2 cellular contexts compared by ENCODE assay signal in the genomic region with DNA sequence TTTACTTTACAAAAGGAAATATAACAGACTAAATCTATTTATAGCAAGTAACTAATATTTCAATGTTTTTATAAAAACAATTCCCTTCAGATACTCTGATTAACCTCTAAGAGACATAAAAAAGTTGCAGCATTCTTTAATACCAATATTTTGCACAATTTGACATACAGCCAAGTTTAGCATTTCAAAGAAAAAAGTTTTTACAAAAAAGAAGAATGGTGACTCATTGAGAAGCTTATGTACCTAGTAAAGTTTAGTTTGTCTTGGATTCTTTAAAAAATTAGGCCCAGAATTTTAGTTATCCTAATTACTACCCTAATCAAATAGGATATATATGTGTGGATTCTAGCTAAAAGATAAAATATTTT.
TF ChIP-seq lines count a peak whose summit lies in the region.

No MANE protein-coding gene starts in this region.

TF ChIP-seq in SK-N-SH, 30 proteins besides CTCF, POLR2A, EP300 and RAD21 (continued from another document):
- TF ChIP-seq USF2 (IDR thresholded peaks at IDR 0.05; ENCODE audit: borderline replicate concordance, low read depth, low read length) (no peak), YY1 (IDR thresholded peaks at IDR 0.05; ENCODE audit: low read depth) (no peak), FOXM1 (IDR thresholded peaks at IDR 0.05; ENCODE audit: low read depth) (no peak), SIN3A (IDR thresholded peaks at IDR 0.05; ENCODE audit: borderline replicate concordance, low read depth, low read length) (no peak), RCOR1 (IDR thresholded peaks at IDR 0.05; ENCODE audit: low read length) (no peak), JUND (IDR thresholded peaks at IDR 0.05) (no peak), NRF1 (IDR thresholded peaks at IDR 0.05; ENCODE audit: low read depth, low read length) (no peak)
- TF ChIP-seq, protein P1, sequence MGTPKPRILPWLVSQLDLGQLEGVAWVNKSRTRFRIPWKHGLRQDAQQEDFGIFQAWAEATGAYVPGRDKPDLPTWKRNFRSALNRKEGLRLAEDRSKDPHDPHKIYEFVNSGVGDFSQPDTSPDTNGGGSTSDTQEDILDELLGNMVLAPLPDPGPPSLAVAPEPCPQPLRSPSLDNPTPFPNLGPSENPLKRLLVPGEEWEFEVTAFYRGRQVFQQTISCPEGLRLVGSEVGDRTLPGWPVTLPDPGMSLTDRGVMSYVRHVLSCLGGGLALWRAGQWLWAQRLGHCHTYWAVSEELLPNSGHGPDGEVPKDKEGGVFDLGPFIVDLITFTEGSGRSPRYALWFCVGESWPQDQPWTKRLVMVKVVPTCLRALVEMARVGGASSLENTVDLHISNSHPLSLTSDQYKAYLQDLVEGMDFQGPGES (IDR thresholded peaks at IDR 0.05; ENCODE audit: low read depth, low read length) = no peak
- TF ChIP-seq, protein P2, sequence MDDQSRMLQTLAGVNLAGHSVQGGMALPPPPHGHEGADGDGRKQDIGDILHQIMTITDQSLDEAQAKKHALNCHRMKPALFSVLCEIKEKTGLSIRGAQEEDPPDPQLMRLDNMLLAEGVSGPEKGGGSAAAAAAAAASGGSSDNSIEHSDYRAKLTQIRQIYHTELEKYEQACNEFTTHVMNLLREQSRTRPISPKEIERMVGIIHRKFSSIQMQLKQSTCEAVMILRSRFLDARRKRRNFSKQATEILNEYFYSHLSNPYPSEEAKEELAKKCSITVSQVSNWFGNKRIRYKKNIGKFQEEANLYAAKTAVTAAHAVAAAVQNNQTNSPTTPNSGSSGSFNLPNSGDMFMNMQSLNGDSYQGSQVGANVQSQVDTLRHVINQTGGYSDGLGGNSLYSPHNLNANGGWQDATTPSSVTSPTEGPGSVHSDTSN (IDR thresholded peaks at IDR 0.05) = no peak
- TF ChIP-seq, protein P3, sequence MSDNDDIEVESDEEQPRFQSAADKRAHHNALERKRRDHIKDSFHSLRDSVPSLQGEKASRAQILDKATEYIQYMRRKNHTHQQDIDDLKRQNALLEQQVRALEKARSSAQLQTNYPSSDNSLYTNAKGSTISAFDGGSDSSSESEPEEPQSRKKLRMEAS (IDR thresholded peaks at IDR 0.05; ENCODE audit: low read depth) = no peak
TF ChIP-seq in SK-N-SH: peak in this region for 0.

TF ChIP-seq in SK-N-SH treated with all-trans-retinoic acid at 6 μM for 48 hours, 23 proteins besides CTCF, POLR2A, EP300 and RAD21 (continued from another document):
- no peak for TF ChIP-seq PPARA (CRISPR knock-in tag; IDR thresholded peaks at IDR 0.05; ENCODE audit: borderline replicate concordance)
- no peak for TF ChIP-seq CREB5 (CRISPR knock-in tag; IDR thresholded peaks at IDR 0.05; ENCODE audit: low read depth)
- TF ChIP-seq, protein P4, sequence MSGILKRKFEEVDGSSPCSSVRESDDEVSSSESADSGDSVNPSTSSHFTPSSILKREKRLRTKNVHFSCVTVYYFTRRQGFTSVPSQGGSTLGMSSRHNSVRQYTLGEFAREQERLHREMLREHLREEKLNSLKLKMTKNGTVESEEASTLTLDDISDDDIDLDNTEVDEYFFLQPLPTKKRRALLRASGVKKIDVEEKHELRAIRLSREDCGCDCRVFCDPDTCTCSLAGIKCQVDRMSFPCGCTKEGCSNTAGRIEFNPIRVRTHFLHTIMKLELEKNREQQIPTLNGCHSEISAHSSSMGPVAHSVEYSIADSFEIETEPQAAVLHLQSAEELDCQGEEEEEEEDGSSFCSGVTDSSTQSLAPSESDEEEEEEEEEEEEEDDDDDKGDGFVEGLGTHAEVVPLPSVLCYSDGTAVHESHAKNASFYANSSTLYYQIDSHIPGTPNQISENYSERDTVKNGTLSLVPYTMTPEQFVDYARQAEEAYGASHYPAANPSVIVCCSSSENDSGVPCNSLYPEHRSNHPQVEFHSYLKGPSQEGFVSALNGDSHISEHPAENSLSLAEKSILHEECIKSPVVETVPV (CRISPR knock-in tag; IDR thresholded peaks at IDR 0.05) = no peak
- TF ChIP-seq ZFP30 (CRISPR knock-in tag; IDR thresholded peaks at IDR 0.05) = no peak
- no peak for TF ChIP-seq RARB (CRISPR knock-in tag; IDR thresholded peaks at IDR 0.05)
- TF ChIP-seq ESRRG (CRISPR knock-in tag; IDR thresholded peaks at IDR 0.05) = no peak
- TF ChIP-seq GLIS3 (CRISPR knock-in tag; IDR thresholded peaks at IDR 0.05) = no peak
TF ChIP-seq in SK-N-SH treated with all-trans-retinoic acid at 6 μM for 48 hours: peak in this region for 0.
